In genomic region chr18:65425366-65425765, GRCh38 we compare ENCODE assay signal across 28 cellular contexts.
"Had no signal": no experiment of that assay in that cellular context is flagged by ENCODE, and none has a peak within 500 bp of the region (broad histone marks: within the 10 kb centered on the region; RNA-seq: fewer than 3 reads in every experiment).

No MANE protein-coding gene starts in this region.

- DNase-seq: activated CD4-positive, alpha-beta memory T cell treated with anti-CD3 and anti-CD28 coated beads for 36 hours; activated CD4-positive, alpha-beta T cell treated with anti-CD3 and anti-CD28 coated beads for 36 hours; activated CD4-positive, alpha-beta T cell treated with anti-CD3 and anti-CD28 coated beads, Interleukin-2, amount 10 ng/mL, durations not matched to agents 24 days and 14 days; activated CD4-positive, CD25-positive, alpha-beta regulatory T cell; activated CD4-positive, CD25-positive, alpha-beta regulatory T cell treated with anti-CD3 and anti-CD28 coated beads, Interleukin-2, amount 50 U/mL, for 72 hours; activated CD8-positive, alpha-beta memory T cell treated with anti-CD3 and anti-CD28 coated beads, Interleukin-2, amount 10 ng/mL, durations not matched to agents 7 days and 5 days; activated CD8-positive, alpha-beta memory T cell treated with anti-CD3 and anti-CD28 coated beads, Interleukin-2, amount 50 U/mL, for 4 hours; activated CD8-positive, alpha-beta T cell treated with anti-CD3 and anti-CD28 coated beads, Interleukin-2, amount 10 ng/mL, durations not matched to agents 7 days and 5 days; activated effector memory CD4-positive, alpha-beta T cell treated with anti-CD3 and anti-CD28 coated beads, Interleukin-2, amount 50 U/mL, for 16 hours; activated naive CD4-positive, alpha-beta T cell treated with anti-CD3 and anti-CD28 coated beads for 36 hours; activated naive CD8-positive, alpha-beta T cell treated with anti-CD3 and anti-CD28 coated beads for 36 hours; activated naive CD8-positive, alpha-beta T cell treated with anti-CD3 and anti-CD28 coated beads, Interleukin-2, amount 50 U/mL, for 24 hours; activated T-cell treated with anti-CD3 and anti-CD28 coated beads, Interleukin-2, amount 50 U/mL, for 1 hour; activated T-cell treated with anti-CD3 and anti-CD28 coated beads, Interleukin-2, amount 50 U/mL, for 48 hours; adrenal gland; amygdala; aorta; body of pancreas; caudate nucleus; cortex of kidney; dermis blood vessel endothelial cell; effector CD4-positive, alpha-beta T cell; effector memory CD8-positive, alpha-beta T cell; erythroblast; foreskin keratinocyte; gastrocnemius medialis; glutamatergic neuron; heart left ventricle had no signal

- ATAC-seq: activated CD4-positive, alpha-beta T cell treated with anti-CD3 and anti-CD28 coated beads for 36 hours; activated CD8-positive, alpha-beta memory T cell treated with anti-CD3 and anti-CD28 coated beads, Interleukin-2, amount 10 ng/mL, durations not matched to agents 7 days and 5 days; activated CD8-positive, alpha-beta T cell treated with anti-CD3 and anti-CD28 coated beads, Interleukin-2, amount 10 ng/mL, durations not matched to agents 7 days and 5 days; activated naive CD8-positive, alpha-beta T cell treated with anti-CD3 and anti-CD28 coated beads, Interleukin-2, amount 50 U/mL, for 24 hours; body of pancreas; effector memory CD8-positive, alpha-beta T cell; foreskin keratinocyte; gastrocnemius medialis; heart left ventricle had no signal
